8 cellular contexts compared by ENCODE assay signal in the genomic region with DNA sequence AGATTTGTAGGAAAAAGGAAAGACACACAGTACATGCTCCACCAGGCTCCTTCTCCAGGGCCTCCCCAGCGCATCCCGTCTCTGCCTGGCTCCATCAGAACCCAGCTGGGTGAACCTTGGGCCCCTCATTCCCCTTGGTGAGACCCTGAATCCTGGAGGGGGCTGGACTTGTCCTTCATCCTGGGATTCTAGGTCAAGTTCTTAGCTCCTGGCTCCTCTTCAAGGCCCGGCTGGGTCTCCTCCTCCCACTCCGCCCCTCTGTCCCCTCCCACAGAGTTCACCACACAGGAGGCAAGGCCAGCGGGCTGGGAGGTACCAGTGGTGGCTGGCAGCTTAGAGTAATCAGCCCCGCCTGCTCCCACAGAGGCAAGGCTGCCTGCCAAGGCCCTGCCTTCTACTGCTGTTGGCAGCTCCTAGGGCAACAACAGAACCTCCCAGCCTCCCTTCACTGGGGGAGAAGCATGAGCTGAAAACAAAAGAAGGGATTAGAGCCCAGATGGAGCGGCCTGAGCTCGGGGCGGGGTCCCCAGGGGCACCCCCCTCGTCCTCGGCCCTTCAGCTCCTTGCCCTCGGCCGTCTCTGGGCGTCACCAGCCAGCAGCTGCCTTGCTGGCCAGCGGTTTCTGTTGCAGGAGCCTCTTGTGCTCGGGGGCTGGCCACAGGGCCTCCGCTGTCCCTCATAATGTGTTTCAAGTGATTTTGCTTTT. TPM values are rescaled to one million over a fixed set of nuclear protein-coding genes. Genes with fewer than 3 reads are reported as not detected.
DNase-seq lines count a peak whose midpoint lies in the region; ATAC-seq and TF ChIP-seq lines count a peak whose summit lies in the region.

No MANE protein-coding gene starts in this region.

- H3K36me3 ChIP-seq in spleen = no peaks in the 10 kb centered on the region

- no peak for TF ChIP-seq CTCF in chondrocyte (IDR thresholded peaks at IDR 0.05)
- TF ChIP-seq CTCF in spleen (IDR thresholded peaks at IDR 0.05 in 8 of 11, conservative IDR thresholded peaks at IDR 0.05 in 3 of 11) = no peak

- H3K27ac ChIP-seq in spleen = peak overlapping the region; percentile 81 to 95 (median 89)

- intact Hi-C loops in spleen (cut with DNase I; ENCODE audit: low total_unique reads) = no loop called here

- TF ChIP-seq POLR2A in spleen (IDR thresholded peaks at IDR 0.05) = peak in 1 of 3 donors; percentile 32

- peaks cover 26% of the 10 kb centered on the region for H3K4me1 Mint-ChIP-seq in chondrocyte (ENCODE audit: low read depth)

- H3K9me3 Mint-ChIP-seq in chondrocyte (ENCODE audit: low read depth) = no peaks in the 10 kb centered on the region

- H3K27me3 Mint-ChIP-seq in chondrocyte (ENCODE audit: low read depth) = no peaks in the 10 kb centered on the region

- ATAC-seq in GM21717 (IDR thresholded peaks at IDR 0.05; ENCODE audit: unreplicated experiment) = no peak

- no peaks in the 10 kb centered on the region for H3K9me3 ChIP-seq in spleen

- TF ChIP-seq EP300 in Ishikawa (IDR thresholded peaks at IDR 0.05; ENCODE audit: borderline replicate concordance) = peak; percentile 58; the same call in 1 of the 2 replicates

- peak overlapping the region; percentile 80 for H3K27ac Mint-ChIP-seq in chondrocyte (ENCODE audit: unreplicated experiment)

- DNase-seq in DMS53 (lab: John Stamatoyannopoulos, UW) (peak; percentile 88), RPMI7951 (ENCODE audit: low read depth) (peak; percentile 93), chondrocyte (ENCODE audit: low spot score) (peak; percentile 98), kidney tubule cell (ENCODE audit: low spot score) (peak; percentile 93), spleen (peak; percentile 94), NCI-H128 (lab: John Stamatoyannopoulos, UW; ENCODE audit: unreplicated experiment) (no peak)

- H3K36me3 Mint-ChIP-seq in chondrocyte (ENCODE audit: low read depth) = no peaks in the 10 kb centered on the region

- H3K27me3 ChIP-seq in spleen (replicated peaks in 1 of 7) = no peaks in the 10 kb centered on the region

- peak; percentile 11; the same call in 1 of the 2 replicates for TF ChIP-seq RAD21 in Ishikawa (IDR thresholded peaks at IDR 0.05; ENCODE audit: low read depth)

- peaks cover 51 to 90% (median 73%) of the 10 kb centered on the region in 6 donors for H3K4me1 ChIP-seq in spleen

- WGBS in spleen, 5 donors = 14 to 33% (median 22%) methylated on average over 9 to 17 of the region's 17 CpGs

- no peak overlapping the region for H3K4me3 Mint-ChIP-seq in chondrocyte (ENCODE audit: unreplicated experiment)

- peak overlapping the region in 2 of 8 donors; percentile 7 to 23 for H3K4me3 ChIP-seq in spleen

TF ChIP-seq in Ishikawa, 13 proteins besides CTCF, POLR2A, EP300 and RAD21:
- no peak for TF ChIP-seq TEAD4 (IDR thresholded peaks at IDR 0.05)
- peak; percentile 84 for TF ChIP-seq ZBTB7A (IDR thresholded peaks at IDR 0.05; ENCODE audit: low read depth)
- TF ChIP-seq, protein P1, sequence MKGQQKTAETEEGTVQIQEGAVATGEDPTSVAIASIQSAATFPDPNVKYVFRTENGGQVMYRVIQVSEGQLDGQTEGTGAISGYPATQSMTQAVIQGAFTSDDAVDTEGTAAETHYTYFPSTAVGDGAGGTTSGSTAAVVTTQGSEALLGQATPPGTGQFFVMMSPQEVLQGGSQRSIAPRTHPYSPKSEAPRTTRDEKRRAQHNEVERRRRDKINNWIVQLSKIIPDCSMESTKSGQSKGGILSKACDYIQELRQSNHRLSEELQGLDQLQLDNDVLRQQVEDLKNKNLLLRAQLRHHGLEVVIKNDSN (IDR thresholded peaks at IDR 0.05) = no peak
- TF ChIP-seq TCF12 (IDR thresholded peaks at IDR 0.05; ENCODE audit: low read depth) = peak; percentile 60; the same call in 1 of the 2 replicates
- no peak; the same call in 1 of the 2 replicates for TF ChIP-seq CEBPB (IDR thresholded peaks at IDR 0.05)
- 0 out of 2 replicates have a peak, but pooled peaks have one; percentile 43 for TF ChIP-seq YY1 (IDR thresholded peaks at IDR 0.05; ENCODE audit: low read depth)
- TF ChIP-seq CREB1 (IDR thresholded peaks at IDR 0.05; ENCODE audit: low read depth) = no peak
- TF ChIP-seq EGR1 (IDR thresholded peaks at IDR 0.05) = peak; percentile 40; the same call in 1 of the 2 replicates
- TF ChIP-seq FOXM1 (IDR thresholded peaks at IDR 0.05; ENCODE audit: borderline replicate concordance, low read depth) = no peak
- no peak for TF ChIP-seq TAF1 (IDR thresholded peaks at IDR 0.05; ENCODE audit: low read depth)
- TF ChIP-seq, protein P2, sequence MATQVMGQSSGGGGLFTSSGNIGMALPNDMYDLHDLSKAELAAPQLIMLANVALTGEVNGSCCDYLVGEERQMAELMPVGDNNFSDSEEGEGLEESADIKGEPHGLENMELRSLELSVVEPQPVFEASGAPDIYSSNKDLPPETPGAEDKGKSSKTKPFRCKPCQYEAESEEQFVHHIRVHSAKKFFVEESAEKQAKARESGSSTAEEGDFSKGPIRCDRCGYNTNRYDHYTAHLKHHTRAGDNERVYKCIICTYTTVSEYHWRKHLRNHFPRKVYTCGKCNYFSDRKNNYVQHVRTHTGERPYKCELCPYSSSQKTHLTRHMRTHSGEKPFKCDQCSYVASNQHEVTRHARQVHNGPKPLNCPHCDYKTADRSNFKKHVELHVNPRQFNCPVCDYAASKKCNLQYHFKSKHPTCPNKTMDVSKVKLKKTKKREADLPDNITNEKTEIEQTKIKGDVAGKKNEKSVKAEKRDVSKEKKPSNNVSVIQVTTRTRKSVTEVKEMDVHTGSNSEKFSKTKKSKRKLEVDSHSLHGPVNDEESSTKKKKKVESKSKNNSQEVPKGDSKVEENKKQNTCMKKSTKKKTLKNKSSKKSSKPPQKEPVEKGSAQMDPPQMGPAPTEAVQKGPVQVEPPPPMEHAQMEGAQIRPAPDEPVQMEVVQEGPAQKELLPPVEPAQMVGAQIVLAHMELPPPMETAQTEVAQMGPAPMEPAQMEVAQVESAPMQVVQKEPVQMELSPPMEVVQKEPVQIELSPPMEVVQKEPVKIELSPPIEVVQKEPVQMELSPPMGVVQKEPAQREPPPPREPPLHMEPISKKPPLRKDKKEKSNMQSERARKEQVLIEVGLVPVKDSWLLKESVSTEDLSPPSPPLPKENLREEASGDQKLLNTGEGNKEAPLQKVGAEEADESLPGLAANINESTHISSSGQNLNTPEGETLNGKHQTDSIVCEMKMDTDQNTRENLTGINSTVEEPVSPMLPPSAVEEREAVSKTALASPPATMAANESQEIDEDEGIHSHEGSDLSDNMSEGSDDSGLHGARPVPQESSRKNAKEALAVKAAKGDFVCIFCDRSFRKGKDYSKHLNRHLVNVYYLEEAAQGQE (IDR thresholded peaks at IDR 0.05; ENCODE audit: low read depth) = 0 out of 2 replicates have a peak, but pooled peaks have one; percentile 12
- TF ChIP-seq, protein P3, sequence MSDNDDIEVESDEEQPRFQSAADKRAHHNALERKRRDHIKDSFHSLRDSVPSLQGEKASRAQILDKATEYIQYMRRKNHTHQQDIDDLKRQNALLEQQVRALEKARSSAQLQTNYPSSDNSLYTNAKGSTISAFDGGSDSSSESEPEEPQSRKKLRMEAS (IDR thresholded peaks at IDR 0.05) = 0 out of 2 replicates have a peak, but pooled peaks have one; percentile 5
- peak; percentile 89 for TF ChIP-seq NFIC (IDR thresholded peaks at IDR 0.05)

RNA-seq across cellular contexts. Expression of a gene that starts 49.4 kb away (rescaled TPM):
- 371 and 402 TPM in 2 replicates for total RNA-seq in RPMI7951 (2014; rRNA removed; shearing (Covaris generic))
- total RNA-seq in chondrocyte = 129 to 167 TPM (median 137 TPM) in 3 replicates
- total RNA-seq in spleen = 100 to 1,000 TPM; 120 to 185 (median 129) TPM
- polyA plus RNA-seq in spleen = 100 to 1,000 TPM; 108 to 171 (median 164) TPM
